20 cellular contexts compared by ENCODE assay signal in genomic region chr4:58149404-58150085, GRCh38.
DNase-seq lines count a peak whose midpoint lies in the region; ATAC-seq, FAIRE-seq and TF ChIP-seq lines count a peak whose summit lies in the region.
"Had no signal": no experiment of that assay in that cellular context is flagged by ENCODE, and none has a peak within 500 bp of the region (broad histone marks: within the 10 kb centered on the region; RNA-seq: fewer than 3 reads in every experiment).

No MANE protein-coding gene starts in this region.

- no peaks in the 10 kb centered on the region for H3K23me2 ChIP-seq in H1 (ENCODE audit: low read depth, low read length)

- no peaks in the 10 kb centered on the region for H3K27me3 Mint-ChIP-seq in CD8-positive, alpha-beta T cell (ENCODE audit: low read depth)
- H3K27me3 Mint-ChIP-seq: CD4-positive, CD25-positive, alpha-beta regulatory T cell had no signal

- no peaks in the 10 kb centered on the region for H3K36me3 Mint-ChIP-seq in CD8-positive, alpha-beta T cell
- H3K36me3 Mint-ChIP-seq: CD4-positive, CD25-positive, alpha-beta regulatory T cell; CD8-positive, alpha-beta memory T cell had no signal

- 91% methylated on average over 17 of the region's 17 CpGs; no CpG with 5 or more reads in 1 of the 2 experiments for WGBS in H1 (ENCODE audit: extremely low coverage in 1 of 2, insufficient coverage in 1 of 2, insufficient read length in 1 of 2, insufficient replicate concordance in 2 of 2, low coverage in 1 of 2, low lambda C conversion rate in 2 of 2, missing lambda C conversion rate in 1 of 2), 2 experiments
- no CpG with 5 or more reads among the region's 17 CpGs for WGBS in trophoblast cell (ENCODE audit: extremely low coverage, insufficient coverage, insufficient read length)

- H3K4me3 Mint-ChIP-seq in CD8-positive, alpha-beta T cell: no peak overlapping the region
- H3K4me3 Mint-ChIP-seq: CD4-positive, CD25-positive, alpha-beta regulatory T cell; CD8-positive, alpha-beta memory T cell; GM23338; HFFc6 had no signal

- no peak overlapping the region for H2BK120ac ChIP-seq in H1 (replicated peaks; ENCODE audit: low read depth, low read length)
- H2BK120ac ChIP-seq in trophoblast cell (ENCODE audit: insufficient read depth, low read length, poor library complexity): no peak overlapping the region

- H3K27ac ChIP-seq in H1 (ENCODE audit: low read depth, low read length) (no peak overlapping the region), trophoblast cell (ENCODE audit: low read depth, low read length) (no peak overlapping the region), upper lobe of right lung (no peak overlapping the region)
- no peak overlapping the region for H3K27ac ChIP-seq in CD8-positive, alpha-beta T cell (ENCODE audit: low read depth, low read length)

- no peak for FAIRE-seq in H1 (lab: Jason Lieb, UNC)
- FAIRE-seq: D721Med, GM12891, GM19239, H54 had no signal

- ATAC-seq in upper lobe of right lung (no peak), GM18505 (IDR thresholded peaks at IDR 0.05; ENCODE audit: unreplicated experiment) (no peak)
- ATAC-seq in CD8-positive, alpha-beta T cell: no peak
- ATAC-seq: GM23338 had no signal

- H3K23ac ChIP-seq in H1 (ENCODE audit: insufficient read length) (no peak overlapping the region), trophoblast cell (ENCODE audit: low read length) (no peak overlapping the region)

- H3K4ac ChIP-seq in H1 (replicated peaks; ENCODE audit: insufficient read length, low read depth, low read length) (no peak overlapping the region), trophoblast cell (ENCODE audit: low read depth, low read length) (no peak overlapping the region)

- H2BK12ac ChIP-seq in H1 (ENCODE audit: low read depth, low read length) (no peak overlapping the region), trophoblast cell (ENCODE audit: low read length) (no peak overlapping the region)

- H2BK20ac ChIP-seq in H1 (ENCODE audit: low read length): no peak overlapping the region

- H2BK15ac ChIP-seq in H1 (ENCODE audit: low read length): no peak overlapping the region

- H4K20me1 ChIP-seq in H1 (replicated peaks in 1 of 2; ENCODE audit: control insufficient read depth in 1 of 2, insufficient read depth in 2 of 2, low read length in 2 of 2): no peaks in the 10 kb centered on the region

- no peaks in the 10 kb centered on the region for H3K36me3 ChIP-seq in H1 (ENCODE audit: control insufficient read depth in 2 of 4, insufficient read depth in 4 of 4, low read length in 3 of 4)
- no peaks in the 10 kb centered on the region for H3K36me3 ChIP-seq in trophoblast cell (ENCODE audit: control insufficient read depth in 1 of 2, insufficient read depth in 2 of 2, low read length in 2 of 2)
- no peaks in the 10 kb centered on the region for H3K36me3 ChIP-seq in upper lobe of right lung
- H3K36me3 ChIP-seq in CD8-positive, alpha-beta T cell (ENCODE audit: insufficient read depth, low read length): no peaks in the 10 kb centered on the region
- H3K36me3 ChIP-seq: HAP-1 had no signal

- no peak for TF ChIP-seq CTCF in H1 (IDR thresholded peaks at IDR 0.05; ENCODE audit: control extremely low read depth in 1 of 3, insufficient read depth in 1 of 3, low read depth in 1 of 3, low read length in 3 of 3)
- no peak for TF ChIP-seq CTCF in upper lobe of right lung (IDR thresholded peaks at IDR 0.05)
- no peak for TF ChIP-seq CTCF in CD8-positive, alpha-beta T cell (IDR thresholded peaks at IDR 0.05)

- no peak overlapping the region for H3K18ac ChIP-seq in H1 (ENCODE audit: extremely low read depth, low read length)
- H3K18ac ChIP-seq in trophoblast cell (ENCODE audit: low read length): no peak overlapping the region

- H3K79me2 ChIP-seq in H1 (ENCODE audit: control insufficient read depth in 1 of 2, insufficient read depth in 2 of 2, low read length in 2 of 2) (no peaks in the 10 kb centered on the region), trophoblast cell (ENCODE audit: control insufficient read depth, insufficient read depth, low read length, poor library complexity) (no peaks in the 10 kb centered on the region)

- no peak for DNase-seq in H1 (ENCODE audit: low read depth in 1 of 2, low spot score in 2 of 2)
- no peak for DNase-seq in trophoblast cell
- peak; percentile 54 for DNase-seq in upper lobe of right lung
- DNase-seq in CD8-positive, alpha-beta T cell: no peak
- DNase-seq in activated CD4-positive, alpha-beta T cell treated with anti-CD3 and anti-CD28 coated beads for 48 hours: no peak
- DNase-seq: C1 segment of cervical spinal cord; CD4-positive, CD25-positive, alpha-beta regulatory T cell; CD8-positive, alpha-beta memory T cell; DMS 273 treated with DMSO at 0.1 percent for 48 hours; DMS79; EL; GDM1; HFFc6 had no signal

- H4K8ac ChIP-seq in H1 (ENCODE audit: extremely low read depth, insufficient read depth, low read length) (no peak overlapping the region), trophoblast cell (ENCODE audit: low read depth, low read length) (no peak overlapping the region)

- H3K4me1 Mint-ChIP-seq in CD8-positive, alpha-beta T cell (ENCODE audit: low read depth): no peaks in the 10 kb centered on the region
- H3K4me1 Mint-ChIP-seq: CD4-positive, CD25-positive, alpha-beta regulatory T cell; CD8-positive, alpha-beta memory T cell; GM23338 had no signal

- H3K27me3 ChIP-seq in H1 (replicated peaks in 1 of 4; ENCODE audit: control insufficient read depth in 3 of 4, extremely low read depth in 1 of 4, insufficient read depth in 3 of 4, low read length in 3 of 4) (no peaks in the 10 kb centered on the region), trophoblast cell (ENCODE audit: insufficient read depth, low read length) (no peaks in the 10 kb centered on the region), upper lobe of right lung (no peaks in the 10 kb centered on the region)
- H3K27me3 ChIP-seq in CD8-positive, alpha-beta T cell (ENCODE audit: insufficient read depth, low read length): no peaks in the 10 kb centered on the region

- H3K14ac ChIP-seq in H1 (ENCODE audit: insufficient read length) (no peak overlapping the region), trophoblast cell (ENCODE audit: low read length) (no peak overlapping the region)

- POLR2A ChIA-PET in H1 (lab: Charles Lee; ENCODE audit: partially characterized antibody): no interaction called here
- POLR2A ChIA-PET in CD8-positive, alpha-beta T cell (lab: Charles Lee): no interaction called here

- CTCF ChIA-PET in H1 (lab: Charles Lee; ENCODE audit: partially characterized antibody): no interaction called here
- CTCF ChIA-PET in CD8-positive, alpha-beta T cell (lab: Charles Lee): no interaction called here

- H2AFZ ChIP-seq in H1 (ENCODE audit: low read length) (peak overlapping the region; percentile 70; the same call in 1 of the 2 replicates), trophoblast cell (ENCODE audit: insufficient read depth, low read length, poor library complexity) (no peak overlapping the region)
- H2AFZ ChIP-seq: GM23338 had no signal

- TF ChIP-seq RAD21 in H1 (IDR thresholded peaks at IDR 0.05 in 1 of 2, conservative IDR thresholded peaks at IDR 0.05 in 1 of 2; ENCODE audit: low read depth in 2 of 2, low read length in 2 of 2): no peak

- H3K9me3 ChIP-seq in H1 (ENCODE audit: insufficient read depth in 2 of 2, low read depth in 1 of 2, low read length in 1 of 2) (no peaks in the 10 kb centered on the region), trophoblast cell (ENCODE audit: insufficient read depth, low read depth, low read length) (no peaks in the 10 kb centered on the region), upper lobe of right lung (no peaks in the 10 kb centered on the region)
- H3K9me3 ChIP-seq in CD8-positive, alpha-beta T cell (ENCODE audit: low read length): no peaks in the 10 kb centered on the region
- H3K9me3 ChIP-seq: HAP-1 had no signal

- TF ChIP-seq POLR2A in H1 (IDR thresholded peaks at IDR 0.05; ENCODE audit: control extremely low read depth in 1 of 2, low read depth in 2 of 2, low read length in 2 of 2) (no peak), GM18505 (IDR thresholded peaks at IDR 0.05; ENCODE audit: borderline replicate concordance, extremely low read depth, insufficient read depth, insufficient read length) (no peak)

- H3K9ac ChIP-seq in H1 (replicated peaks in 1 of 4; ENCODE audit: extremely low read depth in 1 of 4, low read depth in 3 of 4, low read length in 3 of 4) (no peak overlapping the region), trophoblast cell (ENCODE audit: low read length) (no peak overlapping the region)

- no peak overlapping the region for H3K27ac Mint-ChIP-seq in CD8-positive, alpha-beta T cell
- H3K27ac Mint-ChIP-seq: CD4-positive, CD25-positive, alpha-beta regulatory T cell; CD8-positive, alpha-beta memory T cell; GM23338; HFFc6 had no signal

- H2BK5ac ChIP-seq in H1 (ENCODE audit: low read depth, low read length): no peak overlapping the region
- no peak overlapping the region for H2BK5ac ChIP-seq in trophoblast cell (ENCODE audit: low read depth, low read length, poor library complexity)

- H4K12ac ChIP-seq in trophoblast cell (ENCODE audit: low read depth, low read length): no peak overlapping the region

- H3K4me3 ChIP-seq in H1 (ENCODE audit: extremely low read depth in 1 of 4, insufficient read depth in 2 of 4, low read depth in 3 of 4, low read length in 4 of 4) (no peak overlapping the region), trophoblast cell (ENCODE audit: low read depth, low read length) (peak overlapping the region; percentile 37), upper lobe of right lung (no peak overlapping the region)
- no peak overlapping the region for H3K4me3 ChIP-seq in CD8-positive, alpha-beta T cell (ENCODE audit: low read depth, low read length)
- H3K4me3 ChIP-seq: GM23338, HAP-1 had no signal

- no peaks in the 10 kb centered on the region for H3K79me1 ChIP-seq in H1 (ENCODE audit: low read depth, low read length)
- no peaks in the 10 kb centered on the region for H3K79me1 ChIP-seq in trophoblast cell (ENCODE audit: low read length)

- H4K91ac ChIP-seq in H1 (replicated peaks; ENCODE audit: insufficient read length, low read length) (no peak overlapping the region), trophoblast cell (ENCODE audit: low read depth, low read length) (no peak overlapping the region)

- H3K4me2 ChIP-seq in H1 (ENCODE audit: insufficient read depth in 1 of 2, low read depth in 2 of 2, low read length in 2 of 2) (no peak overlapping the region), trophoblast cell (ENCODE audit: low read length) (no peak overlapping the region)
- H3K4me2 ChIP-seq: GM23338 had no signal

- H4K5ac ChIP-seq in H1 (ENCODE audit: insufficient read length, low read depth, low read length): no peak overlapping the region

- no peak for TF ChIP-seq EP300 in H1 (IDR thresholded peaks at IDR 0.05; ENCODE audit: borderline replicate concordance in 1 of 2, low read depth in 2 of 2, low read length in 2 of 2)

- H3K56ac ChIP-seq in H1 (replicated peaks; ENCODE audit: insufficient read length, low read depth, low read length): no peak overlapping the region

- H3K9me3 Mint-ChIP-seq in CD8-positive, alpha-beta T cell: peaks cover 5% of the 10 kb centered on the region

- intact Hi-C loops in upper lobe of right lung (cut with DNase I): no loop called here
- intact Hi-C loops in CD8-positive, alpha-beta T cell (cut with DNase I, micrococcal nuclease): no loop called here

- H3K4me1 ChIP-seq in H1 (replicated peaks in 1 of 4; ENCODE audit: control insufficient read depth in 3 of 4, insufficient read depth in 4 of 4, low read length in 3 of 4) (no peaks in the 10 kb centered on the region), trophoblast cell (ENCODE audit: control insufficient read depth in 1 of 2, insufficient read depth in 2 of 2, low read length in 2 of 2) (no peaks in the 10 kb centered on the region), upper lobe of right lung (no peaks in the 10 kb centered on the region)
- no peaks in the 10 kb centered on the region for H3K4me1 ChIP-seq in CD8-positive, alpha-beta T cell (ENCODE audit: insufficient read depth, low read length)
- H3K4me1 ChIP-seq: HAP-1 had no signal

- H2AK5ac ChIP-seq in H1 (ENCODE audit: low read depth, low read length) (no peak overlapping the region), trophoblast cell (ENCODE audit: low read length) (no peak overlapping the region)
